ENCODE assay signal across 20 cellular contexts in the genomic region with DNA sequence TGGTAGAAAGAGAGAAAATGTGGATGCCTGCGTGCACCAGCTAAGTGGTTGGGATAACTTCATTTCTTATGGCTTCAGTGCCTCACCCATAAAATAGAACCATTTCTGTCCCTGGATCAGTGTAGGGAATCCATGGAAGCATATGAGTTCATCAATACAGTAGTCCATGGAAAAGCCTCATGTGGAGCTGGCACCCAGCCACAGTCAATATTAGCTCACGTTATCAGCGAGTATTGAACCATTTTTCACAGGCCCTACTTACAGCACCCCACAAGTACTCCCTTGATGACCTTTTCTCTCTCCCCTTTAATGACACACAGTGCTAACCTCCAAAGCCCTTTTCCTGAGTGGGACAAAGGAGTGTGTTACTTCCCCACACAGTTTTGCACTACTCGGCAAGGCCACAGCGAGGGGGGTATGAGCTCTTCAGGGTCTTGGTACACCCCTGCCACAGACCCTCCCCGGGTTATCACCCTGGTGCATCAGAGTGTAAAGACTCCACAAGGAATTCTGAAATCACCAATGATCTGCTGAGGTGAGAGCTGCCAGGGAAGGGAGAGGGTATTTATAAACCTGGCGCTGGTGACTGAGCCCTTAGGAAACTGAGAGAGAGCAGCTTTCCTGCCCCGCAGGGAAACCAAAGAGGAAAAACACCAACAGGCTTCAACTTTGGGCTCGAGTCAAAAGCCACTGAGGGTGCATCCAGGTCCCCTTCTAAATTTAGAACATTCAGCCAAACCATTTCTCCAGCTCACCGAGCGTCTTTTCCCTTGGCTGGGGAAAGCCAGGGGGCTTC. TPM values are rescaled to one million over a fixed set of nuclear protein-coding genes. Genes with fewer than 3 reads are reported as not detected.
"Had no signal": no experiment of that assay in that cellular context is flagged by ENCODE, and none has a peak within 500 bp of the region (broad histone marks: within the 10 kb centered on the region; RNA-seq: fewer than 3 reads in every experiment).

No MANE protein-coding gene starts in this region.

- DNase-seq: activated CD4-positive, alpha-beta T cell treated with anti-CD3 and anti-CD28 coated beads, Interleukin-2, amount 10 ng/mL, durations not matched to agents 7 days and 5 days; activated CD8-positive, alpha-beta memory T cell treated with anti-CD3 and anti-CD28 coated beads, Interleukin-2, amount 50 U/mL, for 48 hours; activated gamma-delta T cell; activated T-cell treated with anti-CD3 and anti-CD28 coated beads, Interleukin-2, amount 50 U/mL, for 72 hours; adrenal gland; left cardiac atrium; retina; stimulated activated CD4-positive, alpha-beta T cell treated with anti-CD3 and anti-CD28 coated beads, Interleukin-12 subunit alpha, Interleukin-12 subunit beta, amount 100 ng/mL, for 4 hours; stimulated activated CD4-positive, alpha-beta T cell treated with anti-CD3 and anti-CD28 coated beads, Interleukin-1b, Interleukin-23, amount 100 ng/mL, for 48 hours; T1000; trophoblast cell had no signal

- H3K4me3 ChIP-seq: adrenal gland, lung, suprapubic skin, vagina had no signal

- H3K27ac ChIP-seq: adrenal gland, suprapubic skin, vagina had no signal

- H3K36me3 ChIP-seq: adrenal gland, suprapubic skin, vagina had no signal

- H3K9me3 ChIP-seq: adrenal gland, suprapubic skin, vagina had no signal

- H3K4me1 ChIP-seq: adrenal gland, suprapubic skin, vagina had no signal

- H3K27me3 ChIP-seq: adrenal gland, suprapubic skin, vagina had no signal

- ATAC-seq: activated naive CD4-positive, alpha-beta T cell treated with anti-CD3 and anti-CD28 coated beads, Interleukin-2, amount 50 U/mL, for 72 hours; activated T-cell treated with anti-CD3 and anti-CD28 coated beads, Interleukin-2, amount 50 U/mL, for 72 hours; left cardiac atrium had no signal

RNA-seq across cellular contexts. Expression of gene DYNLRB2, which starts 36.9 kb away (rescaled TPM):
- total RNA-seq: activated naive CD4-positive, alpha-beta T cell treated with anti-CD3 and anti-CD28 coated beads, Interleukin-2, amount 50 U/mL, for 72 hours; astrocyte; bronchial epithelial cell; dermis microvascular lymphatic vessel endothelial cell; glomerular endothelial cell; left cardiac atrium; posterior vena cava; vagina had no signal
